ENCODE assay signal across 22 cellular contexts in genomic region chrX:17020828-17021821, GRCh38.
DNase-seq lines count a peak whose midpoint lies in the region; ATAC-seq and TF ChIP-seq lines count a peak whose summit lies in the region.
"Had no signal": no experiment of that assay in that cellular context is flagged by ENCODE, and none has a peak within 500 bp of the region (broad histone marks: within the 10 kb centered on the region; RNA-seq: fewer than 3 reads in every experiment).

No MANE protein-coding gene starts in this region.

- H3K27me3 Mint-ChIP-seq in H9 (ENCODE audit: low read depth): no peaks in the 10 kb centered on the region; the same call in none of the 2 replicates
- H3K27me3 Mint-ChIP-seq: activated B cell treated with CpG ODN at 0.5 μM for 24 hours; activated CD4-positive, alpha-beta memory T cell treated with anti-CD3 and anti-CD28 coated beads, Interleukin-2, amount 10 ng/mL, durations not matched to agents 7 days and 5 days had no signal

- H2BK15ac ChIP-seq in H9 (ENCODE audit: low read depth, low read length): no peak overlapping the region

- no peak overlapping the region for H2BK20ac ChIP-seq in H9 (ENCODE audit: low read depth, low read length, poor library complexity, severe bottlenecking)

- H2AFZ ChIP-seq in SK-N-SH (ENCODE audit: low read depth) (no peak overlapping the region), H9 (ENCODE audit: low read length) (no peak overlapping the region)

- no peak overlapping the region for H3K18ac ChIP-seq in H9 (ENCODE audit: insufficient read length, low read depth, low read length)

- H3K4ac ChIP-seq in H9 (ENCODE audit: low read depth, low read length): no peak overlapping the region

- H3K9ac ChIP-seq in SK-N-SH: no peak overlapping the region
- no peak overlapping the region for H3K9ac ChIP-seq in subcutaneous abdominal adipose tissue (ENCODE audit: low read length in 5 of 5)
- H3K9ac ChIP-seq in H9 (ENCODE audit: extremely low read depth, insufficient read length, low read length): no peak overlapping the region

- H2BK5ac ChIP-seq in H9 (ENCODE audit: insufficient read length, low read length): no peak overlapping the region

- H3K79me2 ChIP-seq in SK-N-SH (ENCODE audit: insufficient read depth): no peaks in the 10 kb centered on the region
- no peaks in the 10 kb centered on the region for H3K79me2 ChIP-seq in H9 (ENCODE audit: insufficient read depth, low read length)

- no peak overlapping the region for H3K4me3 Mint-ChIP-seq in H9
- H3K4me3 Mint-ChIP-seq: activated B cell treated with CpG ODN at 0.5 μM for 24 hours; activated CD4-positive, alpha-beta memory T cell treated with anti-CD3 and anti-CD28 coated beads, Interleukin-2, amount 10 ng/mL, durations not matched to agents 7 days and 5 days; nephron progenitor cell had no signal

- H3K9me3 Mint-ChIP-seq in H9: no peaks in the 10 kb centered on the region
- H3K9me3 Mint-ChIP-seq: activated B cell treated with CpG ODN at 0.5 μM for 24 hours; activated CD4-positive, alpha-beta memory T cell treated with anti-CD3 and anti-CD28 coated beads, Interleukin-2, amount 10 ng/mL, durations not matched to agents 7 days and 5 days; nephron progenitor cell had no signal

- no peaks in the 10 kb centered on the region for H3K9me2 ChIP-seq in SK-N-SH

- H4K8ac ChIP-seq in H9 (replicated peaks; ENCODE audit: insufficient read length, low read depth, low read length): no peak overlapping the region

- peak; percentile 48 for ATAC-seq in HG02852 (IDR thresholded peaks at IDR 0.05; ENCODE audit: unreplicated experiment)
- ATAC-seq in HG03135 (IDR thresholded peaks at IDR 0.05; ENCODE audit: unreplicated experiment): no peak
- ATAC-seq: gastrocnemius medialis; left cardiac atrium; stimulated activated naive CD8-positive, alpha-beta T cell treated with anti-CD3 and anti-CD28 coated beads, Interleukin-15, Interleukin-2, amounts not matched to agents 100 U/mL and 50 U/mL, for 24 hours had no signal

- H3K36me3 ChIP-seq in SK-N-SH (replicated peaks in 1 of 2; ENCODE audit: control insufficient read depth in 1 of 2, insufficient read depth in 2 of 2, low read length in 1 of 2): no peaks in the 10 kb centered on the region
- H3K36me3 ChIP-seq in subcutaneous abdominal adipose tissue (ENCODE audit: control insufficient read depth in 5 of 5, insufficient read depth in 5 of 5, low read length in 5 of 5): no peaks in the 10 kb centered on the region
- H3K36me3 ChIP-seq: cardiac muscle cell, gastrocnemius medialis, upper lobe of left lung had no signal

- CTCF ChIA-PET in SK-N-SH (lab: Yijun Ruan, JAX): interaction anchor here (0.8 to 1.3 kb wide), 4 partner anchors 8 to 115 kb away, joined by 3 to 6 read pairs (median 4); no protein-coding TSS in a partner anchor

- H3K27ac ChIP-seq in SK-N-SH (ENCODE audit: low read depth in 2 of 2, low read length in 1 of 2) (peak overlapping the region in 1 of 2 experiments; percentile 51; a peak in 2 of 4 replicates), subcutaneous abdominal adipose tissue (ENCODE audit: low read depth, low read length) (peak overlapping the region; percentile 41), H9 (ENCODE audit: insufficient read length, low read depth, low read length) (no peak overlapping the region)
- H3K27ac ChIP-seq: cardiac muscle cell, epithelial cell of prostate, gastrocnemius medialis, RWPE1, upper lobe of left lung had no signal

- H3K23ac ChIP-seq in H9 (ENCODE audit: insufficient read length, low read depth, low read length): no peak overlapping the region

- H3K9me3 ChIP-seq in SK-N-SH (no peaks in the 10 kb centered on the region), subcutaneous abdominal adipose tissue (ENCODE audit: control insufficient read depth in 5 of 5, low read length in 5 of 5) (no peaks in the 10 kb centered on the region), H9 (ENCODE audit: control insufficient read depth, low read depth, low read length) (no peaks in the 10 kb centered on the region)
- H3K9me3 ChIP-seq: gastrocnemius medialis, upper lobe of left lung had no signal

- no peak overlapping the region; a peak in 1 of 7 replicates for H3K27ac Mint-ChIP-seq in H9
- H3K27ac Mint-ChIP-seq: activated B cell treated with CpG ODN at 0.5 μM for 24 hours; activated CD4-positive, alpha-beta memory T cell treated with anti-CD3 and anti-CD28 coated beads, Interleukin-2, amount 10 ng/mL, durations not matched to agents 7 days and 5 days had no signal

- 50% methylated on average over 11 of the region's 11 CpGs for WGBS in SK-N-SH (ENCODE audit: low lambda C conversion rate)
- no CpG with 5 or more reads among the region's 11 CpGs for WGBS in H9 (ENCODE audit: extremely low coverage, insufficient read length, low lambda C conversion rate)

- no peaks in the 10 kb centered on the region for H3K23me2 ChIP-seq in H9 (ENCODE audit: insufficient read length, low read depth, low read length, poor library complexity, severe bottlenecking)

- H3K79me1 ChIP-seq in H9 (ENCODE audit: insufficient read depth, low read depth, low read length, poor library complexity, severe bottlenecking): no peaks in the 10 kb centered on the region

- POLR2A ChIA-PET in SK-N-SH (lab: Yijun Ruan, JAX): no interaction called here

- no peak for TF ChIP-seq EP300 in SK-N-SH (IDR thresholded peaks at IDR 0.05; ENCODE audit: borderline replicate concordance in 1 of 2, low read depth in 1 of 2, low read length in 1 of 2)

- H3K4me1 ChIP-seq in SK-N-SH (ENCODE audit: control insufficient read depth in 1 of 2, insufficient read depth in 2 of 2, low read depth in 1 of 2, low read length in 1 of 2): peaks cover 4 to 5% of the 10 kb centered on the region in 2 experiments; a peak in 2 of 4 replicates
- peaks cover 0 to 10% (median 5%) of the 10 kb centered on the region in 5 donors for H3K4me1 ChIP-seq in subcutaneous abdominal adipose tissue (ENCODE audit: control insufficient read depth in 5 of 5, insufficient read depth in 5 of 5, low read length in 5 of 5)
- H3K4me1 ChIP-seq in H9 (ENCODE audit: insufficient read depth, low read length): no peaks in the 10 kb centered on the region
- H3K4me1 ChIP-seq: gastrocnemius medialis had no signal

- no peak overlapping the region for H3K14ac ChIP-seq in H9 (ENCODE audit: insufficient read depth, low read length)

- no peak overlapping the region for H4K91ac ChIP-seq in H9 (ENCODE audit: insufficient read length, low read depth, low read length)

- DNase-seq in SK-N-SH (no peak), inferior parietal cortex (ENCODE audit: extremely low spot score) (peak; percentile 35), NCI-H2171 (lab: John Stamatoyannopoulos, UW) (no peak), H9 (no peak)
- DNase-seq: activated B cell treated with CpG ODN at 0.5 μM for 24 hours; activated CD4-positive, alpha-beta memory T cell treated with anti-CD3 and anti-CD28 coated beads, Interleukin-2, amount 10 ng/mL, durations not matched to agents 7 days and 5 days; activated T-cell treated with anti-CD3 and anti-CD28 coated beads, Interleukin-2, amount 50 U/mL, for 1 hour; AML-193; gastrocnemius medialis; left cardiac atrium; NCI-H2029; nephron progenitor cell; stimulated activated CD4-positive, alpha-beta T cell treated with anti-CD3 and anti-CD28 coated beads, Interleukin-2, amount 100 ng/mL, for 24 hours; stimulated activated naive CD8-positive, alpha-beta T cell treated with anti-CD3 and anti-CD28 coated beads, Interleukin-15, Interleukin-2, amounts not matched to agents 100 U/mL and 50 U/mL, for 24 hours; T1000 had no signal

- TF ChIP-seq CTCF in SK-N-SH (IDR thresholded peaks at IDR 0.05) (no peak), H9 (conservative IDR thresholded peaks at IDR 0.05) (no peak)

- H2AK5ac ChIP-seq in H9 (ENCODE audit: insufficient read length, low read length): no peak overlapping the region

- H3K56ac ChIP-seq in H9 (ENCODE audit: insufficient read length, low read depth, low read length): no peak overlapping the region

- 0 out of 2 replicates have a peak, but pooled peaks cover 3% of the 10 kb centered on the region for H3K27me3 ChIP-seq in SK-N-SH (ENCODE audit: insufficient read depth)
- H3K27me3 ChIP-seq in subcutaneous abdominal adipose tissue (ENCODE audit: control insufficient read depth in 5 of 5, insufficient read depth in 4 of 5, low read length in 5 of 5): peaks cover 0 to 9% (median 5%) of the 10 kb centered on the region in 5 donors
- no peaks in the 10 kb centered on the region for H3K27me3 ChIP-seq in H9 (ENCODE audit: insufficient read depth, low read length)
- H3K27me3 ChIP-seq: cardiac muscle cell, upper lobe of left lung had no signal

- H4K20me1 ChIP-seq in SK-N-SH (ENCODE audit: insufficient read depth): no peaks in the 10 kb centered on the region
- H4K20me1 ChIP-seq in H9 (ENCODE audit: control insufficient read depth, insufficient read depth, insufficient read length): no peaks in the 10 kb centered on the region

- TF ChIP-seq RAD21 in SK-N-SH (IDR thresholded peaks at IDR 0.05; ENCODE audit: low read length): no peak

- peaks cover 10% of the 10 kb centered on the region for H3F3A ChIP-seq in SK-N-SH (replicated peaks; ENCODE audit: insufficient read depth)

- peaks cover 3 to 5% of the 10 kb centered on the region in 2 experiments; a peak in 3 of 4 replicates for H3K4me1 Mint-ChIP-seq in H9
- H3K4me1 Mint-ChIP-seq: activated CD4-positive, alpha-beta memory T cell treated with anti-CD3 and anti-CD28 coated beads, Interleukin-2, amount 10 ng/mL, durations not matched to agents 7 days and 5 days had no signal

- no peak overlapping the region for H4K5ac ChIP-seq in H9 (ENCODE audit: insufficient read length, low read depth, low read length)

- H3T11ph ChIP-seq in H9 (ENCODE audit: low read length): no peak overlapping the region

- H2BK120ac ChIP-seq in H9 (ENCODE audit: low read depth, low read length, poor library complexity, severe bottlenecking): no peak overlapping the region

- H2BK12ac ChIP-seq in H9 (ENCODE audit: insufficient read length, low read depth, low read length): no peak overlapping the region

- H3K4me2 ChIP-seq in SK-N-SH (no peak overlapping the region), H9 (ENCODE audit: insufficient read depth, insufficient read length, low read length) (no peak overlapping the region)

- H3K36me3 Mint-ChIP-seq in H9 (ENCODE audit: insufficient read depth in 1 of 3, low read depth in 3 of 3): no peaks in the 10 kb centered on the region

- H3K4me3 ChIP-seq in SK-N-SH (ENCODE audit: low read depth in 2 of 2, low read length in 1 of 2) (no peak overlapping the region), subcutaneous abdominal adipose tissue (ENCODE audit: low read depth in 1 of 5, low read length in 5 of 5) (no peak overlapping the region)
- H3K4me3 ChIP-seq: cardiac muscle cell, gastrocnemius medialis, upper lobe of left lung had no signal

TF ChIP-seq in SK-N-SH, 30 proteins besides CTCF, POLR2A, EP300 and RAD21 (continues in another document):
- TF ChIP-seq CHD2 (IDR thresholded peaks at IDR 0.05; ENCODE audit: low read length, partially characterized antibody) (no peak), TAF1 (IDR thresholded peaks at IDR 0.05; ENCODE audit: borderline replicate concordance, low read depth, low read length) (no peak)
